ENCODE assay signal across 10 cellular contexts in genomic region chr2:25420820-25421237, GRCh38.
A peak's percentile ranks its signal among the peaks of the same experiment; 100 is the strongest.
DNase-seq lines count a peak whose midpoint lies in the region; ATAC-seq and TF ChIP-seq lines count a peak whose summit lies in the region.
"Had no signal": no experiment of that assay in that cellular context is flagged by ENCODE, and none has a peak within 500 bp of the region (broad histone marks: within the 10 kb centered on the region; RNA-seq: fewer than 3 reads in every experiment).

No MANE protein-coding gene starts in this region.

- no peak overlapping the region for H2AFZ ChIP-seq in trophoblast cell (ENCODE audit: insufficient read depth, low read length, poor library complexity)
- H2AFZ ChIP-seq: PC-9 had no signal

- H4K8ac ChIP-seq in trophoblast cell (ENCODE audit: low read depth, low read length): no peak overlapping the region

- no peak overlapping the region for H3K14ac ChIP-seq in trophoblast cell (ENCODE audit: low read length)

- no peak overlapping the region for H2BK120ac ChIP-seq in trophoblast cell (ENCODE audit: insufficient read depth, low read length, poor library complexity)

- no CpG with 5 or more reads among the region's 2 CpGs for WGBS in trophoblast cell (ENCODE audit: extremely low coverage, insufficient coverage, insufficient read length)

- H3K4me3 ChIP-seq in HL-60 (replicated peaks; ENCODE audit: insufficient read depth, low read length) (no peak overlapping the region), trophoblast cell (ENCODE audit: low read depth, low read length) (no peak overlapping the region)
- H3K4me3 ChIP-seq: PC-9 had no signal

- H4K12ac ChIP-seq in trophoblast cell (ENCODE audit: low read depth, low read length): no peak overlapping the region

- H3K27ac ChIP-seq in HL-60 (replicated peaks) (peak overlapping the region; percentile 52), trophoblast cell (ENCODE audit: low read depth, low read length) (no peak overlapping the region)
- H3K27ac ChIP-seq: PC-9 had no signal

- H3K9me3 ChIP-seq in trophoblast cell (ENCODE audit: insufficient read depth, low read depth, low read length): no peaks in the 10 kb centered on the region

- H3K79me1 ChIP-seq in trophoblast cell (ENCODE audit: low read length): no peaks in the 10 kb centered on the region

- no peak overlapping the region for H2AK5ac ChIP-seq in trophoblast cell (ENCODE audit: low read length)

- H3K18ac ChIP-seq in trophoblast cell (ENCODE audit: low read length): no peak overlapping the region

- peaks cover 0 to 2% of the 10 kb centered on the region in 2 experiments for H3K36me3 ChIP-seq in trophoblast cell (ENCODE audit: control insufficient read depth in 1 of 2, insufficient read depth in 2 of 2, low read length in 2 of 2)

- H2BK5ac ChIP-seq in trophoblast cell (ENCODE audit: low read depth, low read length, poor library complexity): no peak overlapping the region

- no peak overlapping the region for H3K4ac ChIP-seq in trophoblast cell (ENCODE audit: low read depth, low read length)

- no peak overlapping the region for H4K91ac ChIP-seq in trophoblast cell (ENCODE audit: low read depth, low read length)

- DNase-seq in HL-60 (ENCODE audit: low read depth in 1 of 2, low spot score in 1 of 2) (peak; percentile 23 to 72), medulla oblongata (ENCODE audit: extremely low spot score) (peak; percentile 58), trophoblast cell (no peak), NCI-H526 (lab: John Stamatoyannopoulos, UW) (no peak)
- no peak for DNase-seq in stimulated activated CD4-positive, alpha-beta T cell treated with anti-CD3 and anti-CD28 coated beads, Interleukin-2, amount 100 ng/mL, for 48 hours
- no peak for DNase-seq in activated CD4-positive, alpha-beta T cell treated with anti-CD3 and anti-CD28 coated beads for 4 hours
- DNase-seq: activated naive CD4-positive, alpha-beta T cell; PC-9 had no signal

- H3K4me1 ChIP-seq in trophoblast cell (ENCODE audit: control insufficient read depth in 1 of 2, insufficient read depth in 2 of 2, low read length in 2 of 2): no peaks in the 10 kb centered on the region

- H3K27me3 ChIP-seq in HL-60 (ENCODE audit: insufficient read depth, poor library complexity, severe bottlenecking): no peaks in the 10 kb centered on the region
- H3K27me3 ChIP-seq in trophoblast cell (ENCODE audit: insufficient read depth, low read length): no peaks in the 10 kb centered on the region

- ATAC-seq in GM18519 (IDR thresholded peaks at IDR 0.05; ENCODE audit: low FRiP score, unreplicated experiment) (peak; percentile 27), GM21737 (IDR thresholded peaks at IDR 0.05; ENCODE audit: unreplicated experiment) (peak; percentile 43)

- no peaks in the 10 kb centered on the region for H3K79me2 ChIP-seq in trophoblast cell (ENCODE audit: control insufficient read depth, insufficient read depth, low read length, poor library complexity)

- no peak overlapping the region for H3K9ac ChIP-seq in trophoblast cell (ENCODE audit: low read length)

- no peak overlapping the region for H2BK12ac ChIP-seq in trophoblast cell (ENCODE audit: low read length)

- H3K4me2 ChIP-seq in trophoblast cell (ENCODE audit: low read length): no peak overlapping the region
- H3K4me2 ChIP-seq: PC-9 had no signal

- no peak overlapping the region for H3K23ac ChIP-seq in trophoblast cell (ENCODE audit: low read length)

- TF ChIP-seq CTCF in HL-60 (IDR thresholded peaks at IDR 0.05; ENCODE audit: insufficient read depth, low read length): no peak

Comparison
In these comparisons a context has a peak if more than half of its experiments do, and no peak if none do; other contexts are left out.
1. DNase-seq: peak in HL-60 (2 of 2) and medulla oblongata (single experiment); none in trophoblast cell (0 of 2), stimulated activated CD4-positive, alpha-beta T cell treated with anti-CD3 and anti-CD28 coated beads, Interleukin-2, amount 100 ng/mL, for 48 hours (0 of 2), NCI-H526 (0 of 2) and activated CD4-positive, alpha-beta T cell treated with anti-CD3 and anti-CD28 coated beads for 4 hours (0 of 2).